In genomic region chr4:152735918-152736305, GRCh38 we compare ENCODE assay signal across 11 cellular contexts. TPM values are rescaled to one million over a fixed set of nuclear protein-coding genes. Genes with fewer than 3 reads are reported as not detected.
DNase-seq lines count a peak whose midpoint lies in the region; ATAC-seq, FAIRE-seq and TF ChIP-seq lines count a peak whose summit lies in the region.
"Had no signal": no experiment of that assay in that cellular context is flagged by ENCODE, and none has a peak within 500 bp of the region (broad histone marks: within the 10 kb centered on the region; RNA-seq: fewer than 3 reads in every experiment).

No MANE protein-coding gene starts in this region.

- DNase-seq in DMS53 (lab: John Stamatoyannopoulos, UW) (peak; percentile 28), DMS53 treated with DMSO at 0.1 percent for 48 hours (lab: John Stamatoyannopoulos, UW; ENCODE audit: unreplicated experiment) (no peak), GM12892 (ENCODE audit: insufficient read length) (no peak), NCI-H69 (lab: John Stamatoyannopoulos, UW) (peak; percentile 43), left kidney (ENCODE audit: low read depth, low spot score) (peak; percentile 39), HUDEP-2 (lab: John Stamatoyannopoulos, UW; ENCODE audit: unreplicated experiment in 76 of 76) (no peak)
- no peak for DNase-seq in activated naive CD8-positive, alpha-beta T cell treated with anti-CD3 and anti-CD28 coated beads, Interleukin-2, amount 50 U/mL, for 24 hours
- DNase-seq: Caco-2 had no signal

- no peak for TF ChIP-seq POLR2A in GM12892 (IDR thresholded peaks at IDR 0.05; ENCODE audit: low read depth, low read length)

- no peaks in the 10 kb centered on the region for H3K36me3 Mint-ChIP-seq in activated naive CD8-positive, alpha-beta T cell treated with anti-CD3 and anti-CD28 coated beads, Interleukin-2, amount 50 U/mL, for 24 hours (ENCODE audit: low read depth)
- H3K36me3 Mint-ChIP-seq: CD8-positive, alpha-beta memory T cell had no signal

- ATAC-seq in activated naive CD8-positive, alpha-beta T cell treated with anti-CD3 and anti-CD28 coated beads, Interleukin-2, amount 50 U/mL, for 24 hours: no peak
- no peak for ATAC-seq in GM18868 (IDR thresholded peaks at IDR 0.05; ENCODE audit: unreplicated experiment)

- H3K9me3 Mint-ChIP-seq in activated naive CD8-positive, alpha-beta T cell treated with anti-CD3 and anti-CD28 coated beads, Interleukin-2, amount 50 U/mL, for 24 hours: no peaks in the 10 kb centered on the region
- H3K9me3 Mint-ChIP-seq: CD8-positive, alpha-beta memory T cell; HFFc6 had no signal

- H3K4me3 Mint-ChIP-seq in activated naive CD8-positive, alpha-beta T cell treated with anti-CD3 and anti-CD28 coated beads, Interleukin-2, amount 50 U/mL, for 24 hours: no peak overlapping the region
- H3K4me3 Mint-ChIP-seq: CD8-positive, alpha-beta memory T cell; HFFc6 had no signal

- peaks cover 2% of the 10 kb centered on the region for H3K27me3 Mint-ChIP-seq in activated naive CD8-positive, alpha-beta T cell treated with anti-CD3 and anti-CD28 coated beads, Interleukin-2, amount 50 U/mL, for 24 hours

- no peaks in the 10 kb centered on the region for H3K4me1 Mint-ChIP-seq in activated naive CD8-positive, alpha-beta T cell treated with anti-CD3 and anti-CD28 coated beads, Interleukin-2, amount 50 U/mL, for 24 hours
- H3K4me1 Mint-ChIP-seq: CD8-positive, alpha-beta memory T cell had no signal

- no peak overlapping the region for H3K27ac Mint-ChIP-seq in activated naive CD8-positive, alpha-beta T cell treated with anti-CD3 and anti-CD28 coated beads, Interleukin-2, amount 50 U/mL, for 24 hours
- H3K27ac Mint-ChIP-seq: HFFc6 had no signal

- FAIRE-seq in GM12892 (lab: Jason Lieb, UNC): peak; percentile 48

RNA-seq across cellular contexts. Expression of gene TIGD4, which starts 43.6 kb away (rescaled TPM):
- polyA plus RNA-seq in GM12892 (2012; ENCODE audit: missing spikeins): 0.49 TPM

RNA-seq across cellular contexts. Expression of gene ARFIP1, which starts 43.8 kb away (rescaled TPM):
- polyA plus RNA-seq in GM12892 (2012; ENCODE audit: missing spikeins): 11.7 TPM

RNA-seq across cellular contexts. Expression of gene TMEM154, which starts 56.1 kb away (rescaled TPM):
- polyA plus RNA-seq in GM12892 (2012; ENCODE audit: missing spikeins): 22.3 TPM

Comparison
In these comparisons a context has a peak if more than half of its experiments do, and no peak if none do; other contexts are left out.
1. DNase-seq: peak in DMS53 (single experiment), NCI-H69 (single experiment) and left kidney (single experiment); none in DMS53 treated with DMSO at 0.1 percent for 48 hours (single experiment), GM12892 (single experiment), HUDEP-2 (0 of 76) and activated naive CD8-positive, alpha-beta T cell treated with anti-CD3 and anti-CD28 coated beads, Interleukin-2, amount 50 U/mL, for 24 hours (single experiment).